In genomic region chr17:34499576-34499975, GRCh38 we compare ENCODE assay signal across 1 cellular context.
TF ChIP-seq lines count a peak whose summit lies in the region.

No MANE protein-coding gene starts in this region.

TF ChIP-seq in SK-N-SH treated with all-trans-retinoic acid at 6 μM for 48 hours, 23 proteins besides CTCF, POLR2A, EP300 and RAD21 (continued from another document):
- no peak for TF ChIP-seq OSR1 (CRISPR knock-in tag; IDR thresholded peaks at IDR 0.05)
- TF ChIP-seq TOX (CRISPR knock-in tag; IDR thresholded peaks at IDR 0.05; ENCODE audit: borderline replicate concordance): no peak
- no peak for TF ChIP-seq ISL1 (CRISPR knock-in tag; IDR thresholded peaks at IDR 0.05)
- no peak for TF ChIP-seq ESRRG (CRISPR knock-in tag; IDR thresholded peaks at IDR 0.05)
- TF ChIP-seq, protein P1, sequence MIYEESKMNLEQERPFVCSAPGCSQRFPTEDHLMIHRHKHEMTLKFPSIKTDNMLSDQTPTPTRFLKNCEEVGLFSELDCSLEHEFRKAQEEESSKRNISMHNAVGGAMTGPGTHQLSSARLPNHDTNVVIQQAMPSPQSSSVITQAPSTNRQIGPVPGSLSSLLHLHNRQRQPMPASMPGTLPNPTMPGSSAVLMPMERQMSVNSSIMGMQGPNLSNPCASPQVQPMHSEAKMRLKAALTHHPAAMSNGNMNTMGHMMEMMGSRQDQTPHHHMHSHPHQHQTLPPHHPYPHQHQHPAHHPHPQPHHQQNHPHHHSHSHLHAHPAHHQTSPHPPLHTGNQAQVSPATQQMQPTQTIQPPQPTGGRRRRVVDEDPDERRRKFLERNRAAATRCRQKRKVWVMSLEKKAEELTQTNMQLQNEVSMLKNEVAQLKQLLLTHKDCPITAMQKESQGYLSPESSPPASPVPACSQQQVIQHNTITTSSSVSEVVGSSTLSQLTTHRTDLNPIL (CRISPR knock-in tag; IDR thresholded peaks at IDR 0.05; ENCODE audit: low read depth): no peak
